Comparison of ENCODE assay signal across 12 cellular contexts in genomic region chr3:73037369-73037699, GRCh38. TPM values are rescaled to one million over a fixed set of nuclear protein-coding genes. Genes with fewer than 3 reads are reported as not detected.
DNase-seq lines count a peak whose midpoint lies in the region; ATAC-seq and TF ChIP-seq lines count a peak whose summit lies in the region.
"Had no signal": no experiment of that assay in that cellular context is flagged by ENCODE, and none has a peak within 500 bp of the region (broad histone marks: within the 10 kb centered on the region; RNA-seq: fewer than 3 reads in every experiment).

No MANE protein-coding gene starts in this region.

- peaks cover 93% of the 10 kb centered on the region for H3K4me1 Mint-ChIP-seq in activated T-cell treated with anti-CD3 and anti-CD28 coated beads, Interleukin-2, amount 50 U/mL, for 24 hours (ENCODE audit: low read depth)
- peaks cover 42% of the 10 kb centered on the region for H3K4me1 Mint-ChIP-seq in progenitor cell of endocrine pancreas (ENCODE audit: low read depth)

- 0 out of 2 replicates have a peak, but pooled peaks cover 4% of the 10 kb centered on the region for H3K36me3 ChIP-seq in RWPE2 (ENCODE audit: low read depth)
- H3K36me3 ChIP-seq: BE2C, HAP-1 had no signal

- ATAC-seq in RWPE2 (ENCODE audit: low read depth) = peak; percentile 65

- no peaks in the 10 kb centered on the region for H3K27me3 ChIP-seq in RWPE2 (ENCODE audit: insufficient read depth, poor library complexity, severe bottlenecking)
- H3K27me3 ChIP-seq: BE2C had no signal

- no peaks in the 10 kb centered on the region for H3K9me3 ChIP-seq in RWPE2 (ENCODE audit: severe bottlenecking)
- H3K9me3 ChIP-seq: BE2C, HAP-1 had no signal

- H3K4me3 ChIP-seq in RWPE2 (ENCODE audit: severe bottlenecking) = no peak overlapping the region
- H3K4me3 ChIP-seq in fibroblast of mammary gland (ENCODE audit: control insufficient read depth, low read depth, low read length) = no peak overlapping the region
- H3K4me3 ChIP-seq: HAP-1 had no signal

- H3K27me3 Mint-ChIP-seq in activated T-cell treated with anti-CD3 and anti-CD28 coated beads, Interleukin-2, amount 50 U/mL, for 24 hours = no peaks in the 10 kb centered on the region
- H3K27me3 Mint-ChIP-seq in progenitor cell of endocrine pancreas = no peaks in the 10 kb centered on the region

- H3K27ac ChIP-seq in RWPE2 (ENCODE audit: poor library complexity, severe bottlenecking) = peak overlapping the region; percentile 68
- H3K27ac ChIP-seq: HL-60 had no signal

- no peak for DNase-seq in activated T-cell treated with anti-CD3 and anti-CD28 coated beads, Interleukin-2, amount 50 U/mL, for 24 hours
- DNase-seq in activated T-cell treated with anti-CD3 and anti-CD28 coated beads for 4 hours = no peak
- DNase-seq in RWPE2 (ENCODE audit: low spot score) = no peak
- peak; percentile 39 for DNase-seq in fibroblast of mammary gland (ENCODE audit: low read depth)
- no peak for DNase-seq in progenitor cell of endocrine pancreas (ENCODE audit: low spot score, unreplicated experiment)
- DNase-seq in stimulated activated naive CD4-positive, alpha-beta T cell treated with Interleukin-2 at 50 U/mL for 16 hours (lab: John Stamatoyannopoulos, UW) = no peak
- no peak for DNase-seq in NCI-H2107 treated with DMSO at 0.1 percent for 48 hours (lab: John Stamatoyannopoulos, UW; ENCODE audit: unreplicated experiment)
- DNase-seq in medulla oblongata (ENCODE audit: extremely low spot score) = no peak
- DNase-seq: BE2C, NCI-H510A treated with DMSO at 0.1 percent for 48 hours had no signal

- no peak overlapping the region for H3K4me3 Mint-ChIP-seq in activated T-cell treated with anti-CD3 and anti-CD28 coated beads, Interleukin-2, amount 50 U/mL, for 24 hours
- no peak overlapping the region for H3K4me3 Mint-ChIP-seq in progenitor cell of endocrine pancreas (ENCODE audit: low read depth)

- peak overlapping the region; percentile 86 for H3K27ac Mint-ChIP-seq in activated T-cell treated with anti-CD3 and anti-CD28 coated beads, Interleukin-2, amount 50 U/mL, for 24 hours
- H3K27ac Mint-ChIP-seq in progenitor cell of endocrine pancreas = peak overlapping the region; percentile 85

- peaks cover 20% of the 10 kb centered on the region for H3K4me1 ChIP-seq in RWPE2 (ENCODE audit: insufficient read depth, poor library complexity, severe bottlenecking)

- peaks cover 69% of the 10 kb centered on the region for H3K36me3 Mint-ChIP-seq in activated T-cell treated with anti-CD3 and anti-CD28 coated beads, Interleukin-2, amount 50 U/mL, for 24 hours (ENCODE audit: low read depth)
- H3K36me3 Mint-ChIP-seq in progenitor cell of endocrine pancreas (ENCODE audit: insufficient read depth) = peaks cover 5% of the 10 kb centered on the region

- H3K9me3 Mint-ChIP-seq in activated T-cell treated with anti-CD3 and anti-CD28 coated beads, Interleukin-2, amount 50 U/mL, for 24 hours = no peaks in the 10 kb centered on the region
- H3K9me3 Mint-ChIP-seq in progenitor cell of endocrine pancreas (ENCODE audit: low read depth) = no peaks in the 10 kb centered on the region

- no peak for TF ChIP-seq CTCF in RWPE2 (IDR thresholded peaks at IDR 0.05; ENCODE audit: poor library complexity, severe bottlenecking)
- TF ChIP-seq CTCF in fibroblast of mammary gland (conservative IDR thresholded peaks at IDR 0.05; ENCODE audit: control insufficient read depth, insufficient read depth, low read depth, low read length) = no peak
- TF ChIP-seq CTCF in progenitor cell of endocrine pancreas (IDR thresholded peaks at IDR 0.05; ENCODE audit: unreplicated experiment) = no peak

RNA-seq across cellular contexts. Expression of gene EBLN2, which starts 24.1 kb away (rescaled TPM):
- total RNA-seq in progenitor cell of endocrine pancreas = 14.9 and 16.9 TPM in 2 replicates

RNA-seq across cellular contexts. Expression of gene PPP4R2, which starts 40.7 kb away (rescaled TPM):
- 117 and 130 TPM in 2 replicates for total RNA-seq in progenitor cell of endocrine pancreas
